Comparison of ENCODE assay signal across 11 cellular contexts in genomic region chr11:75468534-75469340, GRCh38. TPM values are rescaled to one million over a fixed set of nuclear protein-coding genes. Genes with fewer than 3 reads are reported as not detected.
DNase-seq lines count a peak whose midpoint lies in the region; ATAC-seq, FAIRE-seq and TF ChIP-seq lines count a peak whose summit lies in the region.
"Had no signal": no experiment of that assay in that cellular context is flagged by ENCODE, and none has a peak within 500 bp of the region (broad histone marks: within the 10 kb centered on the region; RNA-seq: fewer than 3 reads in every experiment).

No MANE protein-coding gene starts in this region.

- H3K27ac ChIP-seq in body of pancreas: no peak overlapping the region
- peak overlapping the region; percentile 33 to 45 for H3K27ac ChIP-seq in kidney (ENCODE audit: low read depth in 2 of 2, low read length in 2 of 2)
- H3K27ac ChIP-seq in subcutaneous abdominal adipose tissue (ENCODE audit: low read depth, low read length): peak overlapping the region; percentile 10
- H3K27ac ChIP-seq in small intestine (ENCODE audit: low read depth in 1 of 2, low read length in 1 of 2): peak overlapping the region in 1 of 2 donors; percentile 15
- H3K27ac ChIP-seq: cardiac muscle cell had no signal

- H3K9me3 ChIP-seq in body of pancreas: no peaks in the 10 kb centered on the region
- H3K9me3 ChIP-seq in kidney (ENCODE audit: control insufficient read depth in 1 of 2, low read length in 2 of 2): no peaks in the 10 kb centered on the region
- H3K9me3 ChIP-seq in subcutaneous abdominal adipose tissue (ENCODE audit: control insufficient read depth in 5 of 5, low read length in 5 of 5): no peaks in the 10 kb centered on the region
- no peaks in the 10 kb centered on the region for H3K9me3 ChIP-seq in small intestine (ENCODE audit: control insufficient read depth, low read depth)

- intact Hi-C loops in body of pancreas (cut with DNase I): no loop called here
- intact Hi-C loops in kidney (cut with DNase I): no loop called here

- H3K4me3 ChIP-seq in body of pancreas (no peak overlapping the region), kidney (ENCODE audit: low read length in 2 of 2) (no peak overlapping the region), subcutaneous abdominal adipose tissue (ENCODE audit: low read depth in 1 of 5, low read length in 5 of 5) (no peak overlapping the region), small intestine (ENCODE audit: low read depth in 1 of 2, low read length in 2 of 2) (no peak overlapping the region)
- H3K4me3 ChIP-seq: cardiac muscle cell had no signal

- H3K27me3 ChIP-seq in body of pancreas: no peaks in the 10 kb centered on the region
- H3K27me3 ChIP-seq in subcutaneous abdominal adipose tissue (ENCODE audit: control insufficient read depth in 5 of 5, insufficient read depth in 4 of 5, low read length in 5 of 5): no peaks in the 10 kb centered on the region
- H3K27me3 ChIP-seq in small intestine (ENCODE audit: control insufficient read depth in 2 of 2, insufficient read depth in 2 of 2, low read length in 2 of 2): no peaks in the 10 kb centered on the region
- H3K27me3 ChIP-seq: cardiac muscle cell had no signal

- TF ChIP-seq CTCF in body of pancreas (IDR thresholded peaks at IDR 0.05) (no peak), kidney (IDR thresholded peaks at IDR 0.05; ENCODE audit: borderline replicate concordance, extremely low read depth, insufficient read depth) (no peak)

- peak; percentile 15 for ATAC-seq in body of pancreas
- no peak for ATAC-seq in stimulated activated naive CD8-positive, alpha-beta T cell treated with anti-CD3 and anti-CD28 coated beads, Interleukin-15, Interleukin-2, amounts not matched to agents 100 U/mL and 50 U/mL, for 24 hours
- ATAC-seq: stimulated activated naive CD8-positive, alpha-beta T cell treated with anti-CD3 and anti-CD28 coated beads, Interleukin-15, amount 100 ng/mL, for 72 hours had no signal

- no peaks in the 10 kb centered on the region for H3K36me3 ChIP-seq in body of pancreas (replicated peaks in 1 of 2; ENCODE audit: insufficient read depth in 1 of 2, low read depth in 2 of 2)
- H3K36me3 ChIP-seq in kidney (ENCODE audit: control insufficient read depth in 1 of 2, insufficient read depth in 2 of 2, low read length in 2 of 2): no peaks in the 10 kb centered on the region
- peaks cover 0 to 39% (median 31%) of the 10 kb centered on the region in 5 donors for H3K36me3 ChIP-seq in subcutaneous abdominal adipose tissue (ENCODE audit: control insufficient read depth in 5 of 5, insufficient read depth in 5 of 5, low read length in 5 of 5)
- no peaks in the 10 kb centered on the region for H3K36me3 ChIP-seq in small intestine (ENCODE audit: control insufficient read depth in 2 of 2, insufficient read depth in 2 of 2, low read length in 2 of 2)
- H3K36me3 ChIP-seq: cardiac muscle cell had no signal

- TF ChIP-seq POLR2A in body of pancreas (IDR thresholded peaks at IDR 0.05): no peak

- H3K4me1 ChIP-seq in body of pancreas (no peaks in the 10 kb centered on the region), kidney (ENCODE audit: control insufficient read depth in 1 of 2, insufficient read depth in 1 of 2, low read depth in 1 of 2, low read length in 2 of 2) (peaks cover 10 to 30% of the 10 kb centered on the region in 2 donors), subcutaneous abdominal adipose tissue (ENCODE audit: control insufficient read depth in 5 of 5, insufficient read depth in 5 of 5, low read length in 5 of 5) (peaks cover 4 to 53% (median 19%) of the 10 kb centered on the region in 5 donors), small intestine (ENCODE audit: control insufficient read depth in 2 of 2, insufficient read depth in 1 of 2, low read depth in 1 of 2, low read length in 1 of 2) (no peaks in the 10 kb centered on the region)

- DNase-seq in M059J (ENCODE audit: low read depth) (peak; percentile 34), body of pancreas (peak; percentile 34 to 46 (median 43)), kidney (peak; percentile 83), AML-193 (lab: John Stamatoyannopoulos, UW) (no peak), small intestine (no peak), iPS-NIHi7 (ENCODE audit: extremely low spot score) (no peak)
- DNase-seq in stimulated activated naive CD8-positive, alpha-beta T cell treated with anti-CD3 and anti-CD28 coated beads, Interleukin-15, Interleukin-2, amounts not matched to agents 100 U/mL and 50 U/mL, for 24 hours: no peak
- DNase-seq: GF-D8; stimulated activated naive CD8-positive, alpha-beta T cell treated with anti-CD3 and anti-CD28 coated beads, Interleukin-15, amount 100 ng/mL, for 72 hours had no signal

- 63 to 81% methylated on average over 8 to 14 of the region's 14 CpGs for WGBS in body of pancreas, 2 donors
- 59 to 70% (median 67%) methylated on average over 14 of the region's 14 CpGs for WGBS in small intestine, 3 donors

- FAIRE-seq in kidney (lab: Jason Lieb, UNC) (no peak), small intestine (lab: Jason Lieb, UNC) (no peak)

- H3K9ac ChIP-seq in kidney (ENCODE audit: low read length in 2 of 2) (peak overlapping the region in 1 of 2 donors; percentile 31), subcutaneous abdominal adipose tissue (ENCODE audit: low read length in 5 of 5) (peak overlapping the region in 2 of 5 donors; percentile 53 to 64)

RNA-seq across cellular contexts. Expression of gene KLHL35, which starts 35.7 kb away (rescaled TPM):
- total RNA-seq in M059J (2014; rRNA removed; shearing (Covaris generic)): 1.7 and 7.2 TPM in 2 replicates
- total RNA-seq in body of pancreas (1 to 10 TPM; 4.4 to 4.6 TPM), kidney (1.8 TPM)
- polyA plus RNA-seq in kidney (ENCODE audit: insufficient read depth, low read depth, low replicate concordance) (0.26 TPM), small intestine (under 1 TPM in 1 of 3 donors, not detected in 2; 0.81 TPM)

RNA-seq across cellular contexts. Expression of gene GDPD5, which starts 57.0 kb away (rescaled TPM):
- total RNA-seq in M059J (2014; rRNA removed; shearing (Covaris generic)): 8.0 and 13.8 TPM in 2 replicates
- 10 to 100 TPM; 29.6 to 73.2 TPM for total RNA-seq in body of pancreas
- 11.4 TPM for total RNA-seq in kidney
- polyA plus RNA-seq in kidney (ENCODE audit: insufficient read depth, low read depth, low replicate concordance): 3.9 TPM
- polyA plus RNA-seq in small intestine: 1 to 10 TPM; 1.1 to 9.2 (median 3.0) TPM

Comparison
In these comparisons a context has a peak if more than half of its experiments do, and no peak if none do; other contexts are left out.
1. DNase-seq: peak in M059J (single experiment), body of pancreas (4 of 4) and kidney (single experiment); none in AML-193 (0 of 2), small intestine (single experiment), iPS-NIHi7 (single experiment) and stimulated activated naive CD8-positive, alpha-beta T cell treated with anti-CD3 and anti-CD28 coated beads, Interleukin-15, Interleukin-2, amounts not matched to agents 100 U/mL and 50 U/mL, for 24 hours (single experiment).
2. H3K27ac ChIP-seq: peak in kidney (2 of 2) and subcutaneous abdominal adipose tissue (single experiment); none in body of pancreas (0 of 4).